In genomic region chr3:66836363-66837152, GRCh38 we compare ENCODE assay signal across 12 cellular contexts.
DNase-seq lines count a peak whose midpoint lies in the region; ATAC-seq, FAIRE-seq and TF ChIP-seq lines count a peak whose summit lies in the region.
"Had no signal": no experiment of that assay in that cellular context is flagged by ENCODE, and none has a peak within 500 bp of the region (broad histone marks: within the 10 kb centered on the region; RNA-seq: fewer than 3 reads in every experiment).

No MANE protein-coding gene starts in this region.

- H3K9me3 ChIP-seq in BE2C = no peaks in the 10 kb centered on the region

- ATAC-seq in GM18867 (IDR thresholded peaks at IDR 0.05; ENCODE audit: unreplicated experiment) = no peak

- H3K27me3 ChIP-seq in BE2C = peaks cover 5% of the 10 kb centered on the region; the same call in 1 of the 2 replicates
- no peaks in the 10 kb centered on the region for H3K27me3 ChIP-seq in bronchial epithelial cell (ENCODE audit: control insufficient read depth, insufficient read depth, low read length)

- H3K4me1 Mint-ChIP-seq in HFFc6 (ENCODE audit: low read depth) = no peaks in the 10 kb centered on the region

- no peaks in the 10 kb centered on the region for H3K9me3 Mint-ChIP-seq in HFFc6

- no peak for TF ChIP-seq POLR2A in erythroblast (IDR thresholded peaks at IDR 0.05; ENCODE audit: low read length)

- H3K36me3 ChIP-seq in BE2C = no peaks in the 10 kb centered on the region
- H3K36me3 ChIP-seq in bronchial epithelial cell (ENCODE audit: control insufficient read depth, insufficient read depth, low read length) = no peaks in the 10 kb centered on the region
- H3K36me3 ChIP-seq: WERI-Rb-1 had no signal

- H3K4me3 ChIP-seq in BE2C (ENCODE audit: low read depth, low read length) (no peak overlapping the region), bronchial epithelial cell (ENCODE audit: low read depth, low read length) (no peak overlapping the region)

- no peaks in the 10 kb centered on the region for H3K36me3 Mint-ChIP-seq in HFFc6 (ENCODE audit: low read depth)

- H3K27ac Mint-ChIP-seq in HFFc6 = no peak overlapping the region

- H3K4me1 ChIP-seq in BE2C = no peaks in the 10 kb centered on the region

- DNase-seq in BE2C (no peak), HFFc6 (no peak), bronchial epithelial cell (ENCODE audit: low read depth) (peak; percentile 72), midbrain (lab: John Stamatoyannopoulos, UW) (peak; percentile 35), erythroblast (lab: John Stamatoyannopoulos, UW) (no peak), cerebellum (ENCODE audit: low spot score) (no peak), T-helper 1 cell (no peak)
- DNase-seq: DND-41; head of caudate nucleus; NK-92 treated with Interleukin-12 subunit alpha and Interleukin-12 subunit beta, amount 100 ng/mL, for 24 hours; WERI-Rb-1 had no signal

- peaks cover 6% of the 10 kb centered on the region for H3K27me3 Mint-ChIP-seq in HFFc6 (ENCODE audit: insufficient read depth)

- no peak for FAIRE-seq in bronchial epithelial cell (lab: Jason Lieb, UNC)

- TF ChIP-seq CTCF in BE2C (IDR thresholded peaks at IDR 0.05; ENCODE audit: low read depth, low read length) (peak; percentile 11; the same call in 1 of the 2 replicates), HFFc6 (IDR thresholded peaks at IDR 0.05) (peak; percentile 59; the same call in 1 of the 2 replicates), bronchial epithelial cell (IDR thresholded peaks at IDR 0.05; ENCODE audit: insufficient read depth, low read length, severe bottlenecking) (no peak)

- H3K4me3 Mint-ChIP-seq in HFFc6 = no peak overlapping the region

Comparison
In these comparisons a context has a peak if more than half of its experiments do, and no peak if none do; other contexts are left out.
1. DNase-seq: peak in bronchial epithelial cell (single experiment) and midbrain (single experiment); none in BE2C (single experiment), HFFc6 (single experiment), erythroblast (0 of 2), cerebellum (single experiment) and T-helper 1 cell (0 of 5).